In genomic region chr6:130223508-130223907, GRCh38 we compare ENCODE assay signal across 9 cellular contexts. TPM values are rescaled to one million over a fixed set of nuclear protein-coding genes. Genes with fewer than 3 reads are reported as not detected.
DNase-seq lines count a peak whose midpoint lies in the region; ATAC-seq and TF ChIP-seq lines count a peak whose summit lies in the region.
"Had no signal": no experiment of that assay in that cellular context is flagged by ENCODE, and none has a peak within 500 bp of the region (broad histone marks: within the 10 kb centered on the region; RNA-seq: fewer than 3 reads in every experiment).

No MANE protein-coding gene starts in this region.

- no peaks in the 10 kb centered on the region for H3K9me3 ChIP-seq in heart right ventricle
- H3K9me3 ChIP-seq: upper lobe of left lung had no signal

- H3K27me3 ChIP-seq in heart right ventricle, result peaks cover 0 to 3% (median 0%) of the 10 kb centered on the region in 7 donors
- H3K27me3 ChIP-seq: upper lobe of left lung had no signal

- H3K36me3 ChIP-seq in heart right ventricle, result no peaks in the 10 kb centered on the region
- H3K36me3 ChIP-seq: upper lobe of left lung had no signal

- no peaks in the 10 kb centered on the region for H3K4me1 Mint-ChIP-seq in HFFc6 (ENCODE audit: low read depth)

- DNase-seq in HFFc6 (no peak), RKO (ENCODE audit: low spot score) (peak; percentile 22), heart right ventricle (no peak), NCI-H1417 (lab: John Stamatoyannopoulos, UW) (no peak), cerebellar cortex (ENCODE audit: low spot score) (no peak)
- DNase-seq in activated naive CD4-positive, alpha-beta T cell treated with anti-CD3 and anti-CD28 coated beads, Interleukin-2, amount 50 U/mL, for 72 hours (ENCODE audit: low spot score in 2 of 2), result peak in 1 of 2 donors; percentile 47
- peak; percentile 29 to 45 for DNase-seq in stimulated activated CD8-positive, alpha-beta memory T cell treated with anti-CD3 and anti-CD28 coated beads, Interleukin-15, amount 100 ng/mL, for 4 hours (ENCODE audit: low read depth in 2 of 2)

- H3K27ac Mint-ChIP-seq in HFFc6, result no peak overlapping the region
- H3K27ac Mint-ChIP-seq in activated naive CD4-positive, alpha-beta T cell treated with anti-CD3 and anti-CD28 coated beads, Interleukin-2, amount 50 U/mL, for 72 hours, result no peak overlapping the region

- WGBS in heart right ventricle, 2 donors, result 76 to 83% methylated on average over 5 of the region's 5 CpGs

- intact Hi-C loops in heart right ventricle (cut with DNase I), result no loop called here

- peaks cover 4% of the 10 kb centered on the region for H3K27me3 Mint-ChIP-seq in HFFc6 (ENCODE audit: insufficient read depth)

- no peak overlapping the region for H3K4me3 Mint-ChIP-seq in HFFc6

- ATAC-seq in activated naive CD4-positive, alpha-beta T cell treated with anti-CD3 and anti-CD28 coated beads, Interleukin-2, amount 50 U/mL, for 72 hours, result peak; percentile 96 to 99
- ATAC-seq in heart right ventricle, result no peak

- H3K27ac ChIP-seq in heart right ventricle, result peak overlapping the region in 1 of 10 donors; percentile 73
- H3K27ac ChIP-seq: upper lobe of left lung had no signal

- peaks cover 6% of the 10 kb centered on the region for H3K36me3 Mint-ChIP-seq in HFFc6 (ENCODE audit: low read depth)
- H3K36me3 Mint-ChIP-seq in activated naive CD4-positive, alpha-beta T cell treated with anti-CD3 and anti-CD28 coated beads, Interleukin-2, amount 50 U/mL, for 72 hours, result peaks cover 0 to 6% of the 10 kb centered on the region in 2 donors

- H3K4me1 ChIP-seq in heart right ventricle, result no peaks in the 10 kb centered on the region
- H3K4me1 ChIP-seq: upper lobe of left lung had no signal

- TF ChIP-seq CTCF in GM12875 (IDR thresholded peaks at IDR 0.05; ENCODE audit: borderline replicate concordance, insufficient read depth, low read depth, low read length), result peak; percentile 59; the same call in 1 of the 2 replicates
- 0 out of 2 replicates have a peak, but pooled peaks have one; percentile 6 for TF ChIP-seq CTCF in HFFc6 (IDR thresholded peaks at IDR 0.05)
- peak in 1 of 9 donors; percentile 11 for TF ChIP-seq CTCF in heart right ventricle (IDR thresholded peaks at IDR 0.05)

- peaks cover 5% of the 10 kb centered on the region; the same call in 1 of the 2 replicates for H3K9me3 Mint-ChIP-seq in HFFc6
- H3K9me3 Mint-ChIP-seq in activated naive CD4-positive, alpha-beta T cell treated with anti-CD3 and anti-CD28 coated beads, Interleukin-2, amount 50 U/mL, for 72 hours, result peaks cover 6 to 10% of the 10 kb centered on the region in 2 donors

- H3K4me3 ChIP-seq in GM12875 (ENCODE audit: low read depth, low read length) (no peak overlapping the region), heart right ventricle (no peak overlapping the region)
- H3K4me3 ChIP-seq: upper lobe of left lung had no signal

RNA-seq across cellular contexts. Expression of gene SAMD3, which starts 0.8 kb away (rescaled TPM):
- 1 to 10 TPM in 5 of 6 experiments, under 1 TPM in 1; 0.95 to 2.3 (median 1.4) TPM for total RNA-seq in HFFc6 (2021; fragmentation: NEBNext Ultra II Directional; extraction: Animal tissue kit (Norgen Biotek cat#: 25700))
- 1 to 10 TPM in 1 of 2 donors, under 1 TPM in 1; 0.95 to 5.6 TPM for total RNA-seq in activated naive CD4-positive, alpha-beta T cell treated with anti-CD3 and anti-CD28 coated beads, Interleukin-2, amount 50 U/mL, for 72 hours
- 1 to 10 TPM in 1 of 10 donors, under 1 TPM in 2, not detected in 7; 0.38 to 3.1 (median 0.69) TPM for total RNA-seq in heart right ventricle
- polyA plus RNA-seq in heart right ventricle, result under 1 TPM; 0.12 to 0.51 TPM

Comparison
In these comparisons a context has a peak if more than half of its experiments do, and no peak if none do; other contexts are left out.
1. DNase-seq: peak in RKO (single experiment) and stimulated activated CD8-positive, alpha-beta memory T cell treated with anti-CD3 and anti-CD28 coated beads, Interleukin-15, amount 100 ng/mL, for 4 hours (2 of 2); none in HFFc6 (single experiment), heart right ventricle (0 of 2), NCI-H1417 (0 of 3) and cerebellar cortex (single experiment).
2. ATAC-seq: peak in activated naive CD4-positive, alpha-beta T cell treated with anti-CD3 and anti-CD28 coated beads, Interleukin-2, amount 50 U/mL, for 72 hours (2 of 2); none in heart right ventricle (0 of 8).